In the genomic region with DNA sequence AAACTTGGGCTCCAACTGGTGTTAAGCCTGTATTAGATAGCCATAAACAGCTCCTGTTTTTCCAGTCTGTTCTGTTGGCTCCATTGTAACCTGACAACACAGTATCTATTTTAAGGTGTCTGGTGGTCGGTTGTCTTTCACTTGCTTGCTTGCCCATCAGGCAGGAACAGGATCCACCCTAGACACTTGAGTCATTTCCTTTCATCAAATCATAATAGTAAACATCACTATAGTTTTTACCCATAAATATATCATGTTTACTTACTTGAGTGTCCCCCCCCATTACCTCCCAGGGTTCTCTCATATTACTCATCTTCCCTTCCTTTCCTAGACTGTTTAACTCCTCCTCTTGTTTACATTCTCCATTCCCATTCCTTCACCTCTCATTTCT, we compare ENCODE assay signal across 9 cellular contexts. TPM values are rescaled to one million over a fixed set of nuclear protein-coding genes. Genes with fewer than 3 reads are reported as not detected.
DNase-seq lines count a peak whose midpoint lies in the region; ATAC-seq and TF ChIP-seq lines count a peak whose summit lies in the region.
"Had no signal": no experiment of that assay in that cellular context is flagged by ENCODE, and none has a peak within 500 bp of the region (broad histone marks: within the 10 kb centered on the region; RNA-seq: fewer than 3 reads in every experiment).

No MANE protein-coding gene starts in this region.

- peaks cover 65% of the 10 kb centered on the region for H4K20me1 ChIP-seq in OCI-LY3 (ENCODE audit: insufficient read depth, low read length)

- H3K4me2 ChIP-seq in OCI-LY3 (ENCODE audit: low read length), result peak overlapping the region; percentile 56

- WGBS in endodermal cell (ENCODE audit: insufficient coverage in 1 of 2, insufficient read length in 1 of 2), 2 experiments, result 93 to 100% methylated on average over 1 of the region's 1 CpG

- TF ChIP-seq CTCF in OCI-LY3 (IDR thresholded peaks at IDR 0.05; ENCODE audit: low read depth, low read length) (no peak), endodermal cell (conservative IDR thresholded peaks at IDR 0.05) (no peak), osteocyte (IDR thresholded peaks at IDR 0.05) (no peak)

- H3K4me1 Mint-ChIP-seq in endodermal cell (peaks cover 28% of the 10 kb centered on the region), osteocyte (ENCODE audit: unreplicated experiment) (peaks cover 44% of the 10 kb centered on the region)

- no peaks in the 10 kb centered on the region for H3K9me3 ChIP-seq in OCI-LY3 (ENCODE audit: insufficient read depth, low read length)
- no peaks in the 10 kb centered on the region for H3K9me3 ChIP-seq in endodermal cell (ENCODE audit: control insufficient read depth, low read length)

- H3K4me3 ChIP-seq in OCI-LY3 (ENCODE audit: low read length), result peak overlapping the region; percentile 31; the same call in 1 of the 2 replicates
- peak overlapping the region; percentile 25 for H3K4me3 ChIP-seq in endodermal cell (ENCODE audit: low read length)

- peaks cover 5% of the 10 kb centered on the region for H3K36me3 Mint-ChIP-seq in endodermal cell (ENCODE audit: low read depth)
- peaks cover 1% of the 10 kb centered on the region for H3K36me3 Mint-ChIP-seq in osteocyte (ENCODE audit: unreplicated experiment)

- H3K9ac ChIP-seq in OCI-LY3 (ENCODE audit: low read length) (no peak overlapping the region), endodermal cell (ENCODE audit: extremely low read depth, low read length, poor library complexity, severe bottlenecking) (no peak overlapping the region)

- no peak overlapping the region for H3K4me3 Mint-ChIP-seq in endodermal cell
- H3K4me3 Mint-ChIP-seq in osteocyte (ENCODE audit: unreplicated experiment), result no peak overlapping the region

- H3K9me3 Mint-ChIP-seq in endodermal cell, result no peaks in the 10 kb centered on the region
- no peaks in the 10 kb centered on the region for H3K9me3 Mint-ChIP-seq in osteocyte (ENCODE audit: unreplicated experiment)

- peak; percentile 32 for DNase-seq in ELF-1 (ENCODE audit: low read depth, low spot score)
- no peak for DNase-seq in endodermal cell
- no peak for DNase-seq in osteocyte (ENCODE audit: extremely low spot score, unreplicated experiment)
- no peak for DNase-seq in NCI-H1105 (lab: John Stamatoyannopoulos, UW)
- DNase-seq in CD1c-positive myeloid dendritic cell (ENCODE audit: extremely low spot score), result no peak
- no peak for DNase-seq in cerebellar cortex (ENCODE audit: low spot score)
- DNase-seq: GOT3 had no signal

- no peak overlapping the region for H2AFZ ChIP-seq in OCI-LY3 (ENCODE audit: low read depth, low read length)

- H3K27ac ChIP-seq in OCI-LY3 (ENCODE audit: low read length) (no peak overlapping the region), endodermal cell (ENCODE audit: low read depth, low read length) (no peak overlapping the region)

- H3K27me3 ChIP-seq in OCI-LY3 (ENCODE audit: low read depth, low read length) (no peaks in the 10 kb centered on the region), endodermal cell (ENCODE audit: control insufficient read depth, insufficient read depth, low read length, poor library complexity, severe bottlenecking) (no peaks in the 10 kb centered on the region)

- H3K27me3 Mint-ChIP-seq in endodermal cell (ENCODE audit: insufficient read depth) (no peaks in the 10 kb centered on the region), osteocyte (ENCODE audit: unreplicated experiment) (no peaks in the 10 kb centered on the region)

- H3K4me1 ChIP-seq in OCI-LY3 (ENCODE audit: low read length), result peaks cover 35% of the 10 kb centered on the region
- peaks cover 6% of the 10 kb centered on the region for H3K4me1 ChIP-seq in endodermal cell (ENCODE audit: control insufficient read depth, insufficient read depth, low read length)

- H3K79me2 ChIP-seq in OCI-LY3 (ENCODE audit: low read length), result peaks cover 79% of the 10 kb centered on the region

- ATAC-seq in HG03159 (IDR thresholded peaks at IDR 0.05; ENCODE audit: unreplicated experiment), result no peak

- no peak overlapping the region for H3K27ac Mint-ChIP-seq in endodermal cell
- H3K27ac Mint-ChIP-seq in osteocyte (ENCODE audit: unreplicated experiment), result peak overlapping the region; percentile 31

- H3K36me3 ChIP-seq in OCI-LY3 (replicated peaks; ENCODE audit: low read depth, low read length), result peaks cover 12% of the 10 kb centered on the region
- peaks cover 4% of the 10 kb centered on the region for H3K36me3 ChIP-seq in endodermal cell (ENCODE audit: control insufficient read depth, insufficient read depth, low read length)

RNA-seq across cellular contexts. Expression of a gene that starts 2.9 kb away (rescaled TPM):
- total RNA-seq in endodermal cell (10 to 100 TPM; 36.0 to 37.6 TPM), osteocyte (20.0 and 23.4 TPM in 2 replicates)
- polyA plus RNA-seq in endodermal cell (2013, experiment 1 of 2), result 10.6 TPM
- polyA plus RNA-seq in endodermal cell (2013, experiment 2 of 2), result 11.3 TPM

RNA-seq across cellular contexts. Expression of a gene that starts 35.3 kb away (rescaled TPM):
- 1 to 10 TPM; 3.8 to 4.4 TPM for total RNA-seq in endodermal cell
- 1.0 TPM for polyA plus RNA-seq in endodermal cell (2013, experiment 1 of 2)
- polyA plus RNA-seq in endodermal cell (2013, experiment 2 of 2), result 0.83 TPM
- 0.13 and 0.19 TPM in 2 replicates for total RNA-seq in osteocyte
